8 cellular contexts compared by ENCODE assay signal in genomic region chr2:73779472-73780241, GRCh38. TPM values are rescaled to one million over a fixed set of nuclear protein-coding genes. Genes with fewer than 3 reads are reported as not detected.
A peak's percentile ranks its signal among the peaks of the same experiment; 100 is the strongest.
DNase-seq lines count a peak whose midpoint lies in the region; ATAC-seq and TF ChIP-seq lines count a peak whose summit lies in the region.

Gene DUSP11, minus strand, starts transcription at chr2:73780103. Its CDS starts 129 bp downstream, at chr2:73779974.

- peak within 1 kb of the TSS; percentile 99 for H3K4me3 Mint-ChIP-seq in CD4-positive, alpha-beta T cell
- H3K4me3 Mint-ChIP-seq in activated CD4-positive, alpha-beta memory T cell treated with anti-CD3 and anti-CD28 coated beads, Interleukin-2, amount 10 ng/mL, durations not matched to agents 7 days and 5 days: peak within 1 kb of the TSS; percentile 94

- peaks cover 11% of the 10 kb centered on the region for H3K27me3 Mint-ChIP-seq in CD4-positive, alpha-beta T cell
- no peaks in the 10 kb centered on the region for H3K27me3 Mint-ChIP-seq in activated CD4-positive, alpha-beta memory T cell treated with anti-CD3 and anti-CD28 coated beads, Interleukin-2, amount 10 ng/mL, durations not matched to agents 7 days and 5 days

- POLR2A ChIA-PET in CD4-positive, alpha-beta T cell (lab: Charles Lee): interaction anchor here (0.7 to 1.0 kb wide), 4 partner anchors 41 to 399 kb away, joined by 3 to 13 read pairs (median 4); partner anchors contain the start of genes MOB1A, STAMBP and TPRKB
- POLR2A ChIA-PET in activated CD4-positive, alpha-beta memory T cell treated with anti-CD3 and anti-CD28 coated beads, Interleukin-2, amount 10 ng/mL, durations not matched to agents 7 days and 5 days (lab: Charles Lee): interaction anchor here (0.7 to 1.1 kb wide), 2 partner anchors 43 to 49 kb away, joined by 3 to 9 read pairs; partner anchors contain the start of genes STAMBP and TPRKB

- peak; percentile 99 for ATAC-seq in CD4-positive, alpha-beta T cell (ENCODE audit: poor library complexity)
- ATAC-seq in GM19397 (IDR thresholded peaks at IDR 0.05; ENCODE audit: unreplicated experiment): peak; percentile 96
- ATAC-seq in HG03575 (IDR thresholded peaks at IDR 0.05; ENCODE audit: extremely low read depth, insufficient number of reproducible peaks, low FRiP score, unreplicated experiment): peak; percentile 96
- ATAC-seq in lower lobe of right lung: peak; percentile 100

- CTCF ChIA-PET in CD4-positive, alpha-beta T cell (lab: Charles Lee): interaction anchor here (0.6 to 1.0 kb wide), 3 partner anchors 43 to 692 kb away, joined by 3 to 4 read pairs (median 3); partner anchors contain the start of gene TPRKB
- CTCF ChIA-PET in activated CD4-positive, alpha-beta memory T cell treated with anti-CD3 and anti-CD28 coated beads, Interleukin-2, amount 10 ng/mL, durations not matched to agents 7 days and 5 days (lab: Charles Lee): interaction anchor here (0.9 to 1.1 kb wide), 3 partner anchors 15 to 399 kb away, joined by 4 to 5 read pairs (median 4); partner anchors contain the start of gene MOB1A

- intact Hi-C loops in CD4-positive, alpha-beta T cell (cut with DNase I, micrococcal nuclease): loop anchor here (1.0 to 10.0 kb wide), 4 partner anchors 42 to 395 kb away; partner anchors contain the start of genes ALMS1 (in 1 of the 2), STAMBP (in 1 of the 2) and TPRKB (in 1 of the 2)
- intact Hi-C loops in lower lobe of right lung (cut with DNase I): no loop called here

- H3K36me3 Mint-ChIP-seq in CD4-positive, alpha-beta T cell (ENCODE audit: low read depth): peaks cover 46% of the 10 kb centered on the region
- H3K36me3 Mint-ChIP-seq in activated CD4-positive, alpha-beta memory T cell treated with anti-CD3 and anti-CD28 coated beads, Interleukin-2, amount 10 ng/mL, durations not matched to agents 7 days and 5 days (ENCODE audit: low read depth): peaks cover 28% of the 10 kb centered on the region

- peak within 1 kb of the TSS; percentile 85 for H3K27ac ChIP-seq in CD4-positive, alpha-beta T cell (ENCODE audit: low read depth, low read length)
- no peak within 1 kb of the TSS for H3K27ac ChIP-seq in ectodermal cell (ENCODE audit: insufficient read depth, low read depth, low read length, poor library complexity, severe bottlenecking)
- H3K27ac ChIP-seq in lower lobe of right lung: peak within 1 kb of the TSS; percentile 95

- peaks cover 45% of the 10 kb centered on the region for H3K4me1 Mint-ChIP-seq in CD4-positive, alpha-beta T cell (ENCODE audit: low read depth)
- H3K4me1 Mint-ChIP-seq in activated CD4-positive, alpha-beta memory T cell treated with anti-CD3 and anti-CD28 coated beads, Interleukin-2, amount 10 ng/mL, durations not matched to agents 7 days and 5 days: peaks cover 26% of the 10 kb centered on the region

- H3K36me3 ChIP-seq in ectodermal cell (ENCODE audit: control insufficient read depth, insufficient read depth, low read length) (peaks cover 2% of the 10 kb centered on the region), lower lobe of right lung (peaks cover 28% of the 10 kb centered on the region)

- WGBS in ectodermal cell, 2 experiments: 0 to 1% methylated on average over 41 of the region's 41 CpGs

- peak within 1 kb of the TSS; percentile 89 for H3K4me3 ChIP-seq in ectodermal cell (ENCODE audit: insufficient read depth, low read depth, low read length)
- peak within 1 kb of the TSS; percentile 95 for H3K4me3 ChIP-seq in lower lobe of right lung

- no peaks in the 10 kb centered on the region for H3K9me3 Mint-ChIP-seq in CD4-positive, alpha-beta T cell
- H3K9me3 Mint-ChIP-seq in activated CD4-positive, alpha-beta memory T cell treated with anti-CD3 and anti-CD28 coated beads, Interleukin-2, amount 10 ng/mL, durations not matched to agents 7 days and 5 days: no peaks in the 10 kb centered on the region

- TF ChIP-seq CTCF in CD4-positive, alpha-beta T cell (IDR thresholded peaks at IDR 0.05): peak; percentile 90
- peak; percentile 93 for TF ChIP-seq CTCF in lower lobe of right lung (IDR thresholded peaks at IDR 0.05)

- DNase-seq in CD4-positive, alpha-beta T cell: peak; percentile 93 to 98 (median 96)
- DNase-seq in NCI-H82 treated with DMSO at 0.1 percent for 48 hours (lab: John Stamatoyannopoulos, UW; ENCODE audit: unreplicated experiment) (peak; percentile 81), lower lobe of right lung (peak; percentile 97)
- DNase-seq in activated CD4-positive, alpha-beta memory T cell treated with anti-CD3 and anti-CD28 coated beads, Interleukin-2, amount 10 ng/mL, durations not matched to agents 7 days and 5 days: peak; percentile 97
- peak; percentile 92 to 96 (median 95) for DNase-seq in stimulated activated CD4-positive, alpha-beta T cell treated with anti-CD3 and anti-CD28 coated beads, TNF-alpha, amount 100 ng/mL, for 4 hours (ENCODE audit: low read depth in 3 of 3)

- H3K9me3 ChIP-seq in CD4-positive, alpha-beta T cell (ENCODE audit: control insufficient read depth, low read length): no peaks in the 10 kb centered on the region
- H3K9me3 ChIP-seq in ectodermal cell (ENCODE audit: control insufficient read depth, low read length): no peaks in the 10 kb centered on the region
- no peaks in the 10 kb centered on the region for H3K9me3 ChIP-seq in lower lobe of right lung

- H3K27me3 ChIP-seq in CD4-positive, alpha-beta T cell (ENCODE audit: control insufficient read depth, insufficient read depth, low read length): no peaks in the 10 kb centered on the region
- H3K27me3 ChIP-seq in ectodermal cell (ENCODE audit: control insufficient read depth, insufficient read depth, low read length, poor library complexity, severe bottlenecking) (no peaks in the 10 kb centered on the region), lower lobe of right lung (ENCODE audit: low read depth) (peaks cover 4% of the 10 kb centered on the region)

- H3K4me1 ChIP-seq in ectodermal cell (ENCODE audit: control insufficient read depth, insufficient read depth, low read length): peaks cover 4% of the 10 kb centered on the region
- peaks cover 33% of the 10 kb centered on the region for H3K4me1 ChIP-seq in lower lobe of right lung

- peak within 1 kb of the TSS; percentile 97 for H3K27ac Mint-ChIP-seq in CD4-positive, alpha-beta T cell
- H3K27ac Mint-ChIP-seq in activated CD4-positive, alpha-beta memory T cell treated with anti-CD3 and anti-CD28 coated beads, Interleukin-2, amount 10 ng/mL, durations not matched to agents 7 days and 5 days: peak within 1 kb of the TSS; percentile 92

RNA-seq across cellular contexts. Expression of gene DUSP11, which starts in this region (rescaled TPM):
- 10 to 100 TPM; 57.1 to 61.5 TPM for total RNA-seq in CD4-positive, alpha-beta T cell
- 10 to 100 TPM; 29.6 to 30.7 TPM for total RNA-seq in activated CD4-positive, alpha-beta memory T cell treated with anti-CD3 and anti-CD28 coated beads, Interleukin-2, amount 10 ng/mL, durations not matched to agents 7 days and 5 days
- polyA plus RNA-seq in ectodermal cell (2013, experiment 1 of 4): 25.1 TPM
- 24.4 TPM for polyA plus RNA-seq in ectodermal cell (2013, experiment 2 of 4)
- 22.1 TPM for polyA plus RNA-seq in ectodermal cell (2013, experiment 3 of 4)
- polyA plus RNA-seq in ectodermal cell (2013, experiment 4 of 4): 23.4 TPM
- 17.6 TPM for total RNA-seq in lower lobe of right lung
